ENCODE assay signal across 13 cellular contexts in the genomic region with DNA sequence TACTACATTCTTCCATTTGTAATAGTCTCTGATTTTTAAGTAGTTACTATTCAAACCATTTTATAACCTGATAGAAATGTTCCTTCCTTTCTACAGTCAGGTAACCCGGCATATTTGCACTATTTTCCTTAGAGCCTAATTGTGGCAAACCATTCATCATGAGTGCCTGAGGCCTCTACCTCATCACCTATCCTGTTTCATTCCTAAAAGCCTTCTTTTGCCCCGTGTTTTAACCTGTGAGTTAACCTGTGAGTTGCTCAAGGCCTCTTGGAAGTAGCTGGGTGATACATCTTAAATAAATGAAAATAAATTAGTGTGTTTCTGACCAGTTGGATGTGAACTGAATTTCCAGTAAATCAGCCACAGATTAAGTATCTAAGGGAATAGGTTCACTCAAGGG. TPM values are rescaled to one million over a fixed set of nuclear protein-coding genes. Genes with fewer than 3 reads are reported as not detected.
DNase-seq lines count a peak whose midpoint lies in the region; ATAC-seq and TF ChIP-seq lines count a peak whose summit lies in the region.
"Had no signal": no experiment of that assay in that cellular context is flagged by ENCODE, and none has a peak within 500 bp of the region (broad histone marks: within the 10 kb centered on the region; RNA-seq: fewer than 3 reads in every experiment).

No MANE protein-coding gene starts in this region.

- H3K79me2 ChIP-seq in Karpas-422 (ENCODE audit: low read length): no peaks in the 10 kb centered on the region

- peak overlapping the region; percentile 93 for H3K27ac ChIP-seq in Karpas-422 (ENCODE audit: low read length)
- H3K27ac ChIP-seq in RWPE1: no peak overlapping the region
- H3K27ac ChIP-seq in epithelial cell of prostate: peak overlapping the region; percentile 61

- H2AFZ ChIP-seq in Karpas-422 (ENCODE audit: low read length): no peak overlapping the region

- H3K9ac ChIP-seq in Karpas-422 (ENCODE audit: low read length): no peak overlapping the region

- DNase-seq in Karpas-422 (no peak), RWPE1 (ENCODE audit: low spot score) (peak; percentile 16), epithelial cell of prostate (ENCODE audit: low read depth, low spot score) (no peak), GM03348 (ENCODE audit: low spot score) (no peak)
- DNase-seq: C1 segment of cervical spinal cord; CD4-positive, alpha-beta T cell; DMS79; HFFc6 had no signal

- no peak for TF ChIP-seq CTCF in RWPE1 (conservative IDR thresholded peaks at IDR 0.05; ENCODE audit: low read depth)

- no peaks in the 10 kb centered on the region for H3K9me3 ChIP-seq in Karpas-422 (ENCODE audit: low read length)
- H3K9me3 ChIP-seq: HAP-1 had no signal

- H3K27me3 ChIP-seq in Karpas-422 (ENCODE audit: low read length): no peaks in the 10 kb centered on the region

- POLR2A ChIA-PET in RWPE1 (lab: Yijun Ruan, JAX; ENCODE audit: low non-redundant PET): interaction anchor here (0.7 kb wide), 1 partner anchor 113 kb away, joined by 5 read pairs; no protein-coding TSS in a partner anchor

- H3K4me2 ChIP-seq in Karpas-422 (ENCODE audit: low read depth, low read length, poor library complexity, severe bottlenecking): peak overlapping the region; percentile 85

- ATAC-seq in GM21576 (IDR thresholded peaks at IDR 0.05; ENCODE audit: unreplicated experiment): no peak
- no peak for ATAC-seq in GM19395 (IDR thresholded peaks at IDR 0.05; ENCODE audit: unreplicated experiment)
- no peak for ATAC-seq in GM21786 (IDR thresholded peaks at IDR 0.05; ENCODE audit: unreplicated experiment)

- CTCF ChIA-PET in RWPE1 (lab: Yijun Ruan, JAX): no interaction called here

- H3K4me3 ChIP-seq in Karpas-422 (ENCODE audit: low read length): peak overlapping the region; percentile 63
- H3K4me3 ChIP-seq: HAP-1 had no signal

- H3K9me2 ChIP-seq in Karpas-422 (replicated peaks; ENCODE audit: insufficient read depth, low read length): no peaks in the 10 kb centered on the region

- H3K36me3 ChIP-seq in Karpas-422 (ENCODE audit: insufficient read depth, low read length): no peaks in the 10 kb centered on the region
- H3K36me3 ChIP-seq: HAP-1 had no signal

- peaks cover 68% of the 10 kb centered on the region for H3K4me1 ChIP-seq in Karpas-422 (ENCODE audit: low read length)
- H3K4me1 ChIP-seq: HAP-1 had no signal

- no peaks in the 10 kb centered on the region for H4K20me1 ChIP-seq in Karpas-422 (ENCODE audit: insufficient read depth, low read depth, low read length)

RNA-seq across cellular contexts. Expression of a gene that starts 6.5 kb away (rescaled TPM):
- 3.2 and 3.8 TPM in 2 replicates for total RNA-seq in Karpas-422 (2014; rRNA removed; shearing (Covaris generic); ENCODE audit: low replicate concordance)
- total RNA-seq: G401 had no signal
